In genomic region chr1:18463063-18463462, GRCh38 we compare ENCODE assay signal across 30 cellular contexts. TPM values are rescaled to one million over a fixed set of nuclear protein-coding genes. Genes with fewer than 3 reads are reported as not detected.
"Had no signal": no experiment of that assay in that cellular context is flagged by ENCODE, and none has a peak within 500 bp of the region (broad histone marks: within the 10 kb centered on the region; RNA-seq: fewer than 3 reads in every experiment).

No MANE protein-coding gene starts in this region.

- H3K36me3 ChIP-seq: left ventricle myocardium inferior, ovary, prostate gland, sigmoid colon, thyroid gland, transverse colon, upper lobe of left lung, vagina had no signal

- H3K4me3 ChIP-seq: left ventricle myocardium inferior, lung, ovary, prostate gland, sigmoid colon, testis, thyroid gland, transverse colon, upper lobe of left lung, vagina had no signal

- H3K27me3 ChIP-seq: ovary, testis, thyroid gland, upper lobe of left lung, vagina had no signal

- H3K4me1 ChIP-seq: left ventricle myocardium inferior, prostate gland, sigmoid colon, testis, thyroid gland, vagina had no signal

- DNase-seq: hypothalamus; immature natural killer cell; kidney; left colon; left ventricle myocardium inferior; mesendoderm; naive B cell; natural killer cell; nephron progenitor cell; ovary; retina; right cardiac atrium; sigmoid colon; small intestine; stimulated activated CD4-positive, alpha-beta T cell treated with anti-CD3 and anti-CD28 coated beads, Interleukin-12 subunit alpha, Interleukin-12 subunit beta, amount 100 ng/mL, for 4 hours; stimulated activated CD4-positive, alpha-beta T cell treated with anti-CD3 and anti-CD28 coated beads, Interleukin-15, amount 100 ng/mL, for 24 hours; stimulated activated CD4-positive, alpha-beta T cell treated with anti-CD3 and anti-CD28 coated beads, Interleukin-2, amount 100 ng/mL, for 24 hours; stimulated activated CD4-positive, alpha-beta T cell treated with anti-CD3 and anti-CD28 coated beads, Interleukin-4, amount 100 ng/mL, for 1 hour; stimulated activated naive B cell treated with anti-CD40 and anti-IgM and Interleukin-4, amounts not matched to agents 10 μg/mL and 1 μg/mL and 100 μg/mL, for 72 hours; stimulated activated naive CD8-positive, alpha-beta T cell treated with anti-CD3 and anti-CD28 coated beads, Interleukin-15, Interleukin-2, amounts not matched to agents 100 U/mL and 50 U/mL, for 24 hours; substantia nigra; testis; thyroid gland; transverse colon had no signal

- FAIRE-seq: islet of Langerhans, kidney, small intestine had no signal

- H3K27ac ChIP-seq: left ventricle myocardium inferior, ovary, sigmoid colon, testis, thyroid gland, upper lobe of left lung, vagina had no signal

- H3K9me3 ChIP-seq: left ventricle myocardium inferior, ovary, prostate gland, sigmoid colon, testis, thyroid gland, transverse colon, upper lobe of left lung, vagina had no signal

- ATAC-seq: natural killer cell; right cardiac atrium; stimulated activated naive B cell treated with anti-CD40 and anti-IgM and Interleukin-4, amounts not matched to agents 10 μg/mL and 1 μg/mL and 100 μg/mL, for 72 hours; stimulated activated naive CD8-positive, alpha-beta T cell treated with anti-CD3 and anti-CD28 coated beads, Interleukin-15, Interleukin-2, amounts not matched to agents 100 U/mL and 50 U/mL, for 24 hours had no signal

RNA-seq across cellular contexts. Expression of gene KLHDC7A, which starts 17.7 kb away (rescaled TPM):
- total RNA-seq: left ventricle myocardium inferior, mononuclear cell, vagina had no signal
- polyA plus RNA-seq: immature natural killer cell had no signal
